8 cellular contexts compared by ENCODE assay signal in the genomic region with DNA sequence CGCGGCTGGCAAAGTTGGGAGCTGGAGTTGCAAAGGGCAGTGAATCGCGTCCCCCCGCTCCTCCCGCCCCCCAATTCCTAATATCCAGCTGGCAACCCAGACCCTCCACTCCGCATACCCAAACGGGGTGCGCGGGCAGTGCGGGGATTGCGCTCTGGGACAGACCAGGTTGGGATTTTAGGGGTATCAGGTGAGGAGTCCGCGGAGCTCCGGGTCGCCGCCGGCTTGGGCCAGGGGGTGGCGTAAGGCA. TPM values are rescaled to one million over a fixed set of nuclear protein-coding genes. Genes with fewer than 3 reads are reported as not detected.
A peak's percentile ranks its signal among the peaks of the same experiment; 100 is the strongest.
DNase-seq lines count a peak whose midpoint lies in the region; ATAC-seq, FAIRE-seq and TF ChIP-seq lines count a peak whose summit lies in the region.

No MANE protein-coding gene starts in this region.

- peak overlapping the region; percentile 18 for H2BK120ac ChIP-seq in neuronal stem cell (ENCODE audit: low read depth, low read length)

- no peak for FAIRE-seq in endothelial cell of umbilical vein (lab: Jason Lieb, UNC)

- H3K27ac ChIP-seq in DND-41 (ENCODE audit: low read length), result no peak overlapping the region
- H3K27ac ChIP-seq in endothelial cell of umbilical vein (ENCODE audit: insufficient read depth, low read depth, low read length), result no peak overlapping the region
- no peak overlapping the region for H3K27ac ChIP-seq in neuronal stem cell (replicated peaks; ENCODE audit: low read length)

- peak overlapping the region; percentile 54 for H2BK15ac ChIP-seq in neuronal stem cell (ENCODE audit: low read length)

- TF ChIP-seq POLR2A in NB4 (IDR thresholded peaks at IDR 0.05; ENCODE audit: extremely low read depth, insufficient read length) (no peak), endothelial cell of umbilical vein (IDR thresholded peaks at IDR 0.05; ENCODE audit: low read depth, low read length) (no peak)

- no peak overlapping the region for H3K4ac ChIP-seq in neuronal stem cell (ENCODE audit: low read length)

- no peak for ATAC-seq in DND-41 (ENCODE audit: insufficient read depth, low read depth)
- no peak for ATAC-seq in HG03039 (IDR thresholded peaks at IDR 0.05; ENCODE audit: unreplicated experiment)
- no peak for ATAC-seq in GM19467 (IDR thresholded peaks at IDR 0.05; ENCODE audit: unreplicated experiment)

- H3K9me1 ChIP-seq in endothelial cell of umbilical vein (replicated peaks; ENCODE audit: control insufficient read depth, extremely low read depth, insufficient read depth, low read length), result no peaks in the 10 kb centered on the region

- no peak overlapping the region for H4K91ac ChIP-seq in neuronal stem cell (ENCODE audit: low read depth, low read length, poor library complexity)

- TF ChIP-seq CTCF in DND-41 (IDR thresholded peaks at IDR 0.05; ENCODE audit: borderline replicate concordance, extremely low read depth, low read length, poor library complexity, severe bottlenecking), result peak; percentile 40
- TF ChIP-seq CTCF in NB4 (IDR thresholded peaks at IDR 0.05; ENCODE audit: low read depth, low read length), result peak; percentile 27
- TF ChIP-seq CTCF in endothelial cell of umbilical vein (IDR thresholded peaks at IDR 0.05; ENCODE audit: extremely low read depth in 1 of 2, insufficient read depth in 1 of 2, low read depth in 1 of 2, low read length in 2 of 2), result no peak

- BruUV-seq in endothelial cell of umbilical vein (replicated peaks; lab: Mats Ljungman, UMichigan), result no TSS peak

- H3K4me1 ChIP-seq in DND-41 (ENCODE audit: insufficient read depth, low read length) (peaks cover 31% of the 10 kb centered on the region), endothelial cell of umbilical vein (ENCODE audit: control insufficient read depth, extremely low read depth, insufficient read depth, low read length) (peaks cover 7% of the 10 kb centered on the region), neuronal stem cell (ENCODE audit: control insufficient read depth in 2 of 2, insufficient read depth in 1 of 2, low read depth in 1 of 2, low read length in 2 of 2) (peaks cover 5 to 25% of the 10 kb centered on the region in 2 donors)

- H2AFZ ChIP-seq in DND-41 (ENCODE audit: low read depth, low read length) (peak overlapping the region; percentile 70), endothelial cell of umbilical vein (ENCODE audit: low read depth, low read length) (peak overlapping the region; percentile 85), neuronal stem cell (ENCODE audit: low read length) (peak overlapping the region; percentile 99)

- H3K18ac ChIP-seq in neuronal stem cell (ENCODE audit: low read length), result peak overlapping the region; percentile 99

- intact Hi-C loops in endothelial cell of umbilical vein (cut with micrococcal nuclease), result loop anchor here (1.0 to 5.0 kb wide), 3 partner anchors 180 to 371 kb away; no protein-coding TSS in a partner anchor

- CTCF ChIA-PET in endothelial cell of umbilical vein (lab: Charles Lee), result interaction anchor here (0.6 to 1.1 kb wide), 5 partner anchors 9 to 371 kb away, joined by 3 to 7 read pairs (median 4); no protein-coding TSS in a partner anchor

- no peaks in the 10 kb centered on the region for H3K79me2 ChIP-seq in DND-41 (ENCODE audit: insufficient read depth, low read length)
- H3K79me2 ChIP-seq in endothelial cell of umbilical vein (ENCODE audit: control insufficient read depth, insufficient read depth, low read length), result no peaks in the 10 kb centered on the region

- H2AK5ac ChIP-seq in neuronal stem cell (ENCODE audit: low read depth, low read length), result no peak overlapping the region

- peak overlapping the region; percentile 43 for H3K14ac ChIP-seq in neuronal stem cell (ENCODE audit: low read length)

- no peak overlapping the region for H4K8ac ChIP-seq in neuronal stem cell (ENCODE audit: low read depth, low read length)

- H3K36me3 ChIP-seq in DND-41 (ENCODE audit: insufficient read depth, low read length) (no peaks in the 10 kb centered on the region), endothelial cell of umbilical vein (ENCODE audit: control insufficient read depth in 2 of 2, extremely low read depth in 1 of 2, insufficient read depth in 2 of 2, low read length in 2 of 2) (no peaks in the 10 kb centered on the region), neuronal stem cell (replicated peaks in 1 of 2; ENCODE audit: control insufficient read depth in 2 of 2, insufficient read depth in 2 of 2, low read length in 2 of 2) (no peaks in the 10 kb centered on the region)

- H3K4me2 ChIP-seq in DND-41 (ENCODE audit: insufficient read depth, low read length), result peak overlapping the region; percentile 96
- H3K4me2 ChIP-seq in endothelial cell of umbilical vein (ENCODE audit: insufficient read depth, low read length), result peak overlapping the region; percentile 74
- H3K4me2 ChIP-seq in neuronal stem cell (ENCODE audit: insufficient read depth, low read length, poor library complexity, severe bottlenecking), result peak overlapping the region; percentile 81

- H3K4me3 ChIP-seq in DND-41 (ENCODE audit: low read depth in 1 of 2, low read length in 2 of 2), result peak overlapping the region; percentile 28 to 62; a peak in 3 of 4 replicates
- peak overlapping the region; percentile 84 for H3K4me3 ChIP-seq in NB4 (ENCODE audit: low read depth, low read length)
- H3K4me3 ChIP-seq in endothelial cell of umbilical vein (replicated peaks in 1 of 3; ENCODE audit: insufficient read depth in 1 of 3, low read depth in 1 of 3, low read length in 3 of 3), result peak overlapping the region; percentile 37 to 50 (median 42)
- peak overlapping the region; percentile 77 to 91 for H3K4me3 ChIP-seq in neuronal stem cell (ENCODE audit: low read length in 2 of 2)

- H2BK12ac ChIP-seq in neuronal stem cell (ENCODE audit: low read length), result no peak overlapping the region

- H4K20me1 ChIP-seq in DND-41 (ENCODE audit: insufficient read depth, low read length) (peaks cover 20% of the 10 kb centered on the region), endothelial cell of umbilical vein (replicated peaks; ENCODE audit: control insufficient read depth, extremely low read depth, insufficient read depth, low read length) (no peaks in the 10 kb centered on the region)

- H3K9me3 ChIP-seq in DND-41 (ENCODE audit: insufficient read depth, low read length, severe bottlenecking) (no peaks in the 10 kb centered on the region), endothelial cell of umbilical vein (replicated peaks; ENCODE audit: control insufficient read depth, insufficient read depth, low read length) (no peaks in the 10 kb centered on the region), neuronal stem cell (replicated peaks in 1 of 2; ENCODE audit: control insufficient read depth in 2 of 2, insufficient read depth in 1 of 2, low read depth in 1 of 2, low read length in 2 of 2) (no peaks in the 10 kb centered on the region)

- H3K79me1 ChIP-seq in neuronal stem cell (ENCODE audit: low read depth, low read length), result no peaks in the 10 kb centered on the region

- no CpG with 5 or more reads among the region's 19 CpGs for WGBS in neuronal stem cell (ENCODE audit: extremely low coverage in 2 of 2, insufficient read length in 2 of 2, insufficient replicate concordance in 1 of 2), 2 donors

- POLR2A ChIA-PET in endothelial cell of umbilical vein (lab: Charles Lee), result no interaction called here

- H3K27me3 ChIP-seq in DND-41 (ENCODE audit: insufficient read depth, low read length, poor library complexity), result peaks cover 48% of the 10 kb centered on the region
- H3K27me3 ChIP-seq in endothelial cell of umbilical vein (ENCODE audit: control insufficient read depth in 2 of 2, insufficient read depth in 2 of 2, low read length in 2 of 2), result peaks cover 34 to 54% of the 10 kb centered on the region in 2 experiments
- H3K27me3 ChIP-seq in neuronal stem cell (ENCODE audit: control insufficient read depth in 3 of 3, insufficient read depth in 3 of 3, low read depth in 1 of 3, low read length in 3 of 3), result peaks cover 0 to 6% (median 0%) of the 10 kb centered on the region in 3 experiments

- dilution Hi-C loops in endothelial cell of umbilical vein (cut with MboI; ENCODE audit: extremely low pct_ligation_motif_present, low sequenced_read_pairs), result no loop called here

- H2BK5ac ChIP-seq in neuronal stem cell (ENCODE audit: low read length), result peak overlapping the region; percentile 92

- peak; percentile 25 for DNase-seq in DND-41
- no peak for DNase-seq in NB4 (ENCODE audit: low read depth)
- no peak for DNase-seq in endothelial cell of umbilical vein (ENCODE audit: low read depth, low spot score)
- DNase-seq in neuronal stem cell (ENCODE audit: low spot score), result peak; percentile 61
- DNase-seq in NCI-H748 treated with DMSO at 0.1 percent for 48 hours (lab: John Stamatoyannopoulos, UW), result no peak
- no peak for DNase-seq in LoVo (ENCODE audit: low spot score)

- H3K9ac ChIP-seq in DND-41 (ENCODE audit: low read depth, low read length) (peak overlapping the region; percentile 59), endothelial cell of umbilical vein (replicated peaks; ENCODE audit: extremely low read depth, insufficient read depth, low read length) (no peak overlapping the region), neuronal stem cell (ENCODE audit: low read depth, low read length, poor library complexity) (peak overlapping the region; percentile 78)

- peak overlapping the region; percentile 69 for H3K23ac ChIP-seq in neuronal stem cell (ENCODE audit: low read depth, low read length, poor library complexity)

TF ChIP-seq in endothelial cell of umbilical vein, 7 proteins besides CTCF, POLR2A, EP300 and RAD21 (continues in another document):
- TF ChIP-seq JUN (IDR thresholded peaks at IDR 0.05; ENCODE audit: borderline replicate concordance, insufficient read depth, insufficient read length, low read depth), result no peak
- TF ChIP-seq GATA2 (IDR thresholded peaks at IDR 0.05; ENCODE audit: insufficient read depth, insufficient read length, low read depth, low read length), result no peak
- TF ChIP-seq FOS (IDR thresholded peaks at IDR 0.05; ENCODE audit: borderline replicate concordance, insufficient read depth, low read length), result no peak
- no peak for TF ChIP-seq POLR2AphosphoS5 (IDR thresholded peaks at IDR 0.05; ENCODE audit: insufficient read depth, low read depth, low read length)
- TF ChIP-seq EZH2 (IDR thresholded peaks at IDR 0.05; ENCODE audit: borderline replicate concordance, low read depth, low read length, severe bottlenecking), result no peak

RNA-seq across cellular contexts. Expression of a gene that starts 0.6 kb away (rescaled TPM):
- 4.7 and 5.7 TPM in 2 replicates for total RNA-seq in endothelial cell of umbilical vein
- 4.5 and 4.8 TPM in 2 replicates for polyA plus RNA-seq in endothelial cell of umbilical vein
- polyA plus RNA-seq in endothelial cell of umbilical vein (2011; cell fraction: cytosol; rRNA removed), result 5.5 and 6.3 TPM in 2 replicates
- polyA plus RNA-seq in endothelial cell of umbilical vein (2011; cell fraction: nucleus; rRNA removed), result 6.6 TPM in 2 replicates
- 1.6 and 1.7 TPM in 2 replicates for polyA plus RNA-seq in endothelial cell of umbilical vein (2012)
- polyA minus RNA-seq in endothelial cell of umbilical vein, result 3.2 and 4.5 TPM in 2 replicates
- not detected for polyA minus RNA-seq in endothelial cell of umbilical vein (2011; cell fraction: cytosol; rRNA and poly(A)+ RNA removed)
- 6.3 and 9.3 TPM in 2 replicates for polyA minus RNA-seq in endothelial cell of umbilical vein (2011; cell fraction: nucleus; rRNA and poly(A)+ RNA removed)
- polyA plus RNA-seq in neuronal stem cell (2013, experiment 1 of 2), result 9.9 TPM
- 10.5 TPM for polyA plus RNA-seq in neuronal stem cell (2013, experiment 2 of 2)

Comparison
In these comparisons a context has a peak if more than half of its experiments do, and no peak if none do; other contexts are left out.
1. DNase-seq: peak in DND-41 (single experiment) and neuronal stem cell (single experiment); none in NB4 (single experiment), endothelial cell of umbilical vein (single experiment), NCI-H748 treated with DMSO at 0.1 percent for 48 hours (single experiment) and LoVo (single experiment).
2. CTCF ChIP-seq: peak in DND-41 (single experiment) and NB4 (single experiment); none in endothelial cell of umbilical vein (0 of 2).
3. Peak in every context shown above with its lines, with median percentiles within 50 percentile points of each other: H2AFZ ChIP-seq, H3K4me2 ChIP-seq and H3K4me3 ChIP-seq.